22 cellular contexts compared by ENCODE assay signal in genomic region chr21:45529785-45530422, GRCh38. TPM values are rescaled to one million over a fixed set of nuclear protein-coding genes. Genes with fewer than 3 reads are reported as not detected.
DNase-seq lines count a peak whose midpoint lies in the region; ATAC-seq, FAIRE-seq and TF ChIP-seq lines count a peak whose summit lies in the region.
"Had no signal": no experiment of that assay in that cellular context is flagged by ENCODE, and none has a peak within 500 bp of the region (broad histone marks: within the 10 kb centered on the region; RNA-seq: fewer than 3 reads in every experiment).

No MANE protein-coding gene starts in this region.

- peaks cover 27% of the 10 kb centered on the region for H3K4me1 ChIP-seq in left ventricle myocardium inferior
- peaks cover 0 to 2% (median 0%) of the 10 kb centered on the region in 4 experiments; a peak in 2 of 7 replicates for H3K4me1 ChIP-seq in H1 (replicated peaks in 1 of 4; ENCODE audit: control insufficient read depth in 3 of 4, insufficient read depth in 4 of 4, low read length in 3 of 4)

- H3K4me2 ChIP-seq in H1 (ENCODE audit: insufficient read depth in 1 of 2, low read depth in 2 of 2, low read length in 2 of 2): no peak overlapping the region
- H3K4me2 ChIP-seq: KMS-11 had no signal

- WGBS in H1 (ENCODE audit: extremely low coverage in 1 of 2, insufficient coverage in 1 of 2, insufficient read length in 1 of 2, insufficient replicate concordance in 2 of 2, low coverage in 1 of 2, low lambda C conversion rate in 2 of 2, missing lambda C conversion rate in 1 of 2), 2 experiments: 93% methylated on average over 11 of the region's 11 CpGs; no CpG with 5 or more reads in 1 of the 2 experiments

- peaks cover 10% of the 10 kb centered on the region for H3K23me2 ChIP-seq in H1 (ENCODE audit: low read depth, low read length)

- H3K18ac ChIP-seq in H1 (ENCODE audit: extremely low read depth, low read length): no peak overlapping the region

- H3K27me3 ChIP-seq in left ventricle myocardium inferior (ENCODE audit: low read depth): no peaks in the 10 kb centered on the region
- no peaks in the 10 kb centered on the region; a peak in 1 of 7 replicates for H3K27me3 ChIP-seq in H1 (replicated peaks in 1 of 4; ENCODE audit: control insufficient read depth in 3 of 4, extremely low read depth in 1 of 4, insufficient read depth in 3 of 4, low read length in 3 of 4)

- POLR2A ChIA-PET in H1 (lab: Charles Lee; ENCODE audit: partially characterized antibody): interaction anchor here (0.7 to 0.9 kb wide), 2 partner anchors 24 to 112 kb away, joined by 3 read pairs; no protein-coding TSS in a partner anchor

- no peaks in the 10 kb centered on the region for H3K79me2 ChIP-seq in H1 (ENCODE audit: control insufficient read depth in 1 of 2, insufficient read depth in 2 of 2, low read length in 2 of 2)
- H3K79me2 ChIP-seq: parathyroid adenoma had no signal

- peak overlapping the region; percentile 93 for H4K91ac ChIP-seq in H1 (replicated peaks; ENCODE audit: insufficient read length, low read length)

- H2AFZ ChIP-seq in H1 (ENCODE audit: low read length): no peak overlapping the region
- H2AFZ ChIP-seq: parathyroid adenoma had no signal

- H3K23ac ChIP-seq in H1 (ENCODE audit: insufficient read length): no peak overlapping the region

- TF ChIP-seq CTCF in left ventricle myocardium inferior (IDR thresholded peaks at IDR 0.05; ENCODE audit: borderline replicate concordance) (no peak), H1 (IDR thresholded peaks at IDR 0.05; ENCODE audit: control extremely low read depth in 1 of 3, insufficient read depth in 1 of 3, low read depth in 1 of 3, low read length in 3 of 3) (no peak)

- H4K8ac ChIP-seq in H1 (ENCODE audit: extremely low read depth, insufficient read depth, low read length): no peak overlapping the region

- H4K20me1 ChIP-seq in H1 (replicated peaks in 1 of 2; ENCODE audit: control insufficient read depth in 1 of 2, insufficient read depth in 2 of 2, low read length in 2 of 2): peaks cover 7 to 24% of the 10 kb centered on the region in 2 experiments

- no peak overlapping the region for H2BK20ac ChIP-seq in H1 (ENCODE audit: low read length)

- TF ChIP-seq EP300 in H1 (IDR thresholded peaks at IDR 0.05; ENCODE audit: borderline replicate concordance in 1 of 2, low read depth in 2 of 2, low read length in 2 of 2): no peak

- H2AK5ac ChIP-seq in H1 (ENCODE audit: low read depth, low read length): peak overlapping the region; percentile 91; the same call in 1 of the 2 replicates

- no peak for FAIRE-seq in H1 (lab: Jason Lieb, UNC)
- FAIRE-seq: islet of Langerhans had no signal

- DNase-seq in left cardiac atrium (peak; percentile 4), left ventricle myocardium inferior (no peak), H1 (ENCODE audit: low read depth in 1 of 2, low spot score in 2 of 2) (peak in 1 of 2 experiments; percentile 19), mesenteric fat pad (ENCODE audit: low spot score) (peak; percentile 47)
- DNase-seq: activated CD4-positive, alpha-beta T cell treated with anti-CD3 and anti-CD28 coated beads, Interleukin-2, amount 50 U/mL, for 48 hours; MM.1S; NCI-H1417; NCI-H2081 treated with DMSO at 0.1 percent for 48 hours; NCI-H226; NCI-H748 treated with DMSO at 0.1 percent for 48 hours; nephron progenitor cell; stimulated activated naive CD4-positive, alpha-beta T cell treated with Interleukin-2 at 50 U/mL for 16 hours had no signal

- TF ChIP-seq POLR2A in H1 (IDR thresholded peaks at IDR 0.05; ENCODE audit: control extremely low read depth in 1 of 2, low read depth in 2 of 2, low read length in 2 of 2): no peak

- H3K36me3 ChIP-seq in left ventricle myocardium inferior: no peaks in the 10 kb centered on the region
- peaks cover 7 to 23% (median 16%) of the 10 kb centered on the region in 4 experiments; a peak in 6 of 8 replicates for H3K36me3 ChIP-seq in H1 (ENCODE audit: control insufficient read depth in 2 of 4, insufficient read depth in 4 of 4, low read length in 3 of 4)
- H3K36me3 ChIP-seq: thoracic aorta had no signal

- H3K56ac ChIP-seq in H1 (replicated peaks; ENCODE audit: insufficient read length, low read depth, low read length): peak overlapping the region; percentile 46

- CTCF ChIA-PET in H1 (lab: Charles Lee; ENCODE audit: partially characterized antibody): interaction anchor here (0.6 to 0.8 kb wide), 2 partner anchors 14 to 527 kb away, joined by 3 read pairs; no protein-coding TSS in a partner anchor

- intact Hi-C loops in left cardiac atrium (cut with DNase I): no loop called here
- intact Hi-C loops in left ventricle myocardium inferior (cut with micrococcal nuclease): no loop called here

- H2BK12ac ChIP-seq in H1 (ENCODE audit: low read depth, low read length): peak overlapping the region; percentile 70; the same call in 1 of the 2 replicates

- peak overlapping the region in 1 of 4 experiments; percentile 28; a peak in 1 of 7 replicates for H3K9ac ChIP-seq in H1 (replicated peaks in 1 of 4; ENCODE audit: extremely low read depth in 1 of 4, low read depth in 3 of 4, low read length in 3 of 4)
- H3K9ac ChIP-seq: KMS-11, parathyroid adenoma had no signal

- H3K4me3 ChIP-seq in left ventricle myocardium inferior (no peak overlapping the region), H1 (ENCODE audit: extremely low read depth in 1 of 4, insufficient read depth in 2 of 4, low read depth in 3 of 4, low read length in 4 of 4) (no peak overlapping the region)
- H3K4me3 ChIP-seq: lung, thoracic aorta had no signal

- ATAC-seq in left cardiac atrium (no peak), GM21737 (IDR thresholded peaks at IDR 0.05; ENCODE audit: unreplicated experiment) (no peak), HG03520 (IDR thresholded peaks at IDR 0.05; ENCODE audit: unreplicated experiment) (no peak), GM21786 (IDR thresholded peaks at IDR 0.05; ENCODE audit: unreplicated experiment) (no peak), GM18517 (IDR thresholded peaks at IDR 0.05; ENCODE audit: unreplicated experiment) (no peak)
- ATAC-seq: CD8-positive, alpha-beta T cell had no signal

- H2BK15ac ChIP-seq in H1 (ENCODE audit: low read length): peak overlapping the region; percentile 6; the same call in 1 of the 2 replicates

- H2BK5ac ChIP-seq in H1 (ENCODE audit: low read depth, low read length): peak overlapping the region; percentile 12; the same call in 1 of the 2 replicates

- no peak overlapping the region for H2BK120ac ChIP-seq in H1 (replicated peaks; ENCODE audit: low read depth, low read length)

- H3K27ac ChIP-seq in left ventricle myocardium inferior (replicated peaks) (no peak overlapping the region), H1 (ENCODE audit: low read depth, low read length) (no peak overlapping the region)
- H3K27ac ChIP-seq: KMS-11, parathyroid adenoma, thoracic aorta had no signal

- no peak overlapping the region for H4K5ac ChIP-seq in H1 (ENCODE audit: insufficient read length, low read depth, low read length)

- no peaks in the 10 kb centered on the region for H3K9me3 ChIP-seq in left ventricle myocardium inferior (replicated peaks)
- no peaks in the 10 kb centered on the region; a peak in 1 of 4 replicates for H3K9me3 ChIP-seq in H1 (ENCODE audit: insufficient read depth in 2 of 2, low read depth in 1 of 2, low read length in 1 of 2)
- H3K9me3 ChIP-seq: thoracic aorta had no signal

- H3K79me1 ChIP-seq in H1 (ENCODE audit: low read depth, low read length): peaks cover 3% of the 10 kb centered on the region

- peak overlapping the region; percentile 53 for H3K4ac ChIP-seq in H1 (replicated peaks; ENCODE audit: insufficient read length, low read depth, low read length)

- TF ChIP-seq RAD21 in H1 (IDR thresholded peaks at IDR 0.05 in 1 of 2, conservative IDR thresholded peaks at IDR 0.05 in 1 of 2; ENCODE audit: low read depth in 2 of 2, low read length in 2 of 2): no peak

- H3K14ac ChIP-seq in H1 (ENCODE audit: insufficient read length): no peak overlapping the region

TF ChIP-seq in H1, 55 proteins besides CTCF, POLR2A, EP300 and RAD21:
- no peak for TF ChIP-seq TCF12 (IDR thresholded peaks at IDR 0.05; ENCODE audit: low read depth, low read length)
- no peak for TF ChIP-seq TBP (IDR thresholded peaks at IDR 0.05; ENCODE audit: low read depth, low read length)
- TF ChIP-seq BACH1 (IDR thresholded peaks at IDR 0.05; ENCODE audit: low read length): no peak
- no peak; the same call in 1 of the 2 replicates for TF ChIP-seq POLR2AphosphoS5 (IDR thresholded peaks at IDR 0.05; ENCODE audit: low read depth, low read length)
- TF ChIP-seq CREB1 (IDR thresholded peaks at IDR 0.05): no peak
- TF ChIP-seq SAP30 (IDR thresholded peaks at IDR 0.05; ENCODE audit: insufficient read depth, insufficient replicate concordance, low read length): no peak
- no peak for TF ChIP-seq HDAC6 (IDR thresholded peaks at IDR 0.05; ENCODE audit: low read depth, low read length)
- TF ChIP-seq BRCA1 (IDR thresholded peaks at IDR 0.05; ENCODE audit: low read depth, low read length): no peak
- TF ChIP-seq BCL11A (IDR thresholded peaks at IDR 0.05; ENCODE audit: low read depth in 2 of 2, low read length in 2 of 2): no peak
- TF ChIP-seq CHD1 (IDR thresholded peaks at IDR 0.05; ENCODE audit: low read depth, low read length): no peak
- no peak for TF ChIP-seq SP2 (IDR thresholded peaks at IDR 0.05; ENCODE audit: low read length)
- no peak for TF ChIP-seq SP1 (IDR thresholded peaks at IDR 0.05; ENCODE audit: low read depth, low read length)
- TF ChIP-seq, protein P1, sequence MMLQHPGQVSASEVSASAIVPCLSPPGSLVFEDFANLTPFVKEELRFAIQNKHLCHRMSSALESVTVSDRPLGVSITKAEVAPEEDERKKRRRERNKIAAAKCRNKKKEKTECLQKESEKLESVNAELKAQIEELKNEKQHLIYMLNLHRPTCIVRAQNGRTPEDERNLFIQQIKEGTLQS (IDR thresholded peaks at IDR 0.05; ENCODE audit: insufficient read depth, low read depth, low read length): no peak
- TF ChIP-seq FOSL1 (IDR thresholded peaks at IDR 0.05; ENCODE audit: insufficient read depth, low read depth, low read length): no peak
- TF ChIP-seq CHD2 (IDR thresholded peaks at IDR 0.05; ENCODE audit: low read length): no peak

RNA-seq across cellular contexts. Expression of gene SLC19A1, which starts 12.3 kb away (rescaled TPM):
- total RNA-seq in left cardiac atrium: 1 to 10 TPM; 5.4 to 8.6 TPM
- total RNA-seq in left ventricle myocardium inferior: 4.9 TPM
- total RNA-seq in H1 (2021; fragmentation: NEBNext Ultra II Directional; extraction: Animal tissue kit (Norgen Biotek cat#: 25700)): 31.6 and 33.5 TPM in 2 replicates
- 43.8 and 48.3 TPM in 2 replicates for polyA plus RNA-seq in H1 (2011; rRNA removed)
- polyA plus RNA-seq in H1 (2011; cell fraction: cytosol; rRNA removed): 22.7 TPM
- 47.4 TPM for polyA plus RNA-seq in H1 (2011; cell fraction: nucleus; rRNA removed)
- 47.5 to 77.8 TPM (median 65.6 TPM) in 4 replicates for polyA plus RNA-seq in H1 (2012, experiment 1 of 2)
- 70.7 TPM for polyA plus RNA-seq in H1 (2012, experiment 2 of 2)
- 40.9 TPM for polyA plus RNA-seq in H1 (2013, experiment 1 of 2)
- polyA plus RNA-seq in H1 (2013, experiment 2 of 2): 42.0 TPM
- polyA minus RNA-seq in H1 (2011; rRNA and poly(A)+ RNA removed): 12.0 and 29.3 TPM in 2 replicates
- polyA minus RNA-seq in H1 (2011; cell fraction: cytosol; rRNA and poly(A)+ RNA removed): 17.7 TPM
- 18.7 TPM for polyA minus RNA-seq in H1 (2011; cell fraction: nucleus; rRNA and poly(A)+ RNA removed)
- 21.7 TPM for total RNA-seq in mesenteric fat pad
